In the genomic region with DNA sequence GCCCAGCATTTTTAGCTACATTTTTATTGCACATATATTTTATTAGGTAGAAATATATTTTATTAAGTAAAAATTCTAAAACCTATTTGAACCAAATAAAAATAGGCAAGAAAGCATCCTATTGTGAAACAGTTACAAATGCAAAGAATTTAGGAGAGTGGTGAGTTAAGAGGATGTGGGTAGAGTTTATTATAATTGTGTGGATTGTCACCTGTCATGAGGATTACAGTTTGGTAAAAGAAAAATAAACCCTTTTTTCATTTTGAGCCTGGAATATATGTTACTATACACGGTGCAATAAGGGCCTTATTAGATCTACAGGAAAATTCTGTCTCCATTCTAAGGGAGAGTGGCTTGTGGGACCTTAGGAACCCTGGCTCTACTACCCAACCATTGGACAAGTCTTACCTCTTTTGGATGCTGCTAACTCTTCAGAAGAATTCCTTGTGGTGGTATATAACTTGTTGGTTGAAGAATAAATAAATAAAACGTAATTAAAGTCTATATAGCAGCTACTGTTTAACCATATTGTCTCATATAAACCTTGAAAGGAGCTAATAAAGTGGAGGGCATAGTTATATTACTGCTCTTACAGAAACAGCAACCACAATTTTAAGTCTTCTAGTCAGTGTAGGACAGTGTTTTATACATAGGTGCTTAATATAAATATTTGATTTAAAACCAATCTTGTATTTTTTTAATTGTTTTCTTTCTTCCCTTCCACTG, we compare ENCODE assay signal across 16 cellular contexts.
"Had no signal": no experiment of that assay in that cellular context is flagged by ENCODE, and none has a peak within 500 bp of the region (broad histone marks: within the 10 kb centered on the region; RNA-seq: fewer than 3 reads in every experiment).

No MANE protein-coding gene starts in this region.

- H3K4me3 ChIP-seq: gastroesophageal sphincter, heart right ventricle, pancreas, sigmoid colon, thoracic aorta, upper lobe of right lung had no signal

- H3K4me1 ChIP-seq: gastroesophageal sphincter, pancreas, sigmoid colon, upper lobe of right lung had no signal

- H3K36me3 ChIP-seq: gastroesophageal sphincter, heart right ventricle, pancreas, sigmoid colon, thoracic aorta, upper lobe of right lung had no signal

- ATAC-seq: activated CD4-positive, CD25-positive, alpha-beta regulatory T cell treated with anti-CD3 and anti-CD28 coated beads, Interleukin-2, amount 50 U/mL, for 24 hours; gastroesophageal sphincter; naive thymus-derived CD8-positive, alpha-beta T cell; stimulated activated effector memory CD8-positive, alpha-beta T cell treated with anti-CD3 and anti-CD28 coated beads, Interleukin-12 subunit alpha, Interleukin-12 subunit beta, amount 100 ng/mL, for 72 hours; upper lobe of right lung had no signal

- H3K9me3 ChIP-seq: gastroesophageal sphincter, heart right ventricle, pancreas, sigmoid colon, thoracic aorta, upper lobe of right lung had no signal

- DNase-seq: activated CD4-positive, alpha-beta T cell treated with anti-CD3 and anti-CD28 coated beads, Interleukin-2, amount 50 U/mL, for 1 hour; activated naive CD4-positive, alpha-beta T cell treated with Interleukin-2 at 50 U/mL for 16 hours; aorta; dermis blood vessel endothelial cell; heart right ventricle; mammary epithelial cell; naive thymus-derived CD8-positive, alpha-beta T cell; pancreas; sigmoid colon; stimulated activated CD4-positive, alpha-beta T cell treated with anti-CD3 and anti-CD28 coated beads, Interleukin-12 subunit alpha, Interleukin-12 subunit beta, amount 100 ng/mL, for 4 hours; stimulated activated CD4-positive, alpha-beta T cell treated with anti-CD3 and anti-CD28 coated beads, Interleukin-2, amount 100 ng/mL, for 24 hours; upper lobe of right lung had no signal

- H3K27ac ChIP-seq: gastroesophageal sphincter, pancreas, sigmoid colon, thoracic aorta, upper lobe of right lung had no signal

- H3K27me3 ChIP-seq: gastroesophageal sphincter, heart right ventricle, pancreas, sigmoid colon, upper lobe of right lung had no signal
